12 cellular contexts compared by ENCODE assay signal in genomic region chr3:136734382-136735070, GRCh38. TPM values are rescaled to one million over a fixed set of nuclear protein-coding genes. Genes with fewer than 3 reads are reported as not detected.
A peak's percentile ranks its signal among the peaks of the same experiment; 100 is the strongest.
DNase-seq lines count a peak whose midpoint lies in the region; TF ChIP-seq lines count a peak whose summit lies in the region.
"Had no signal": no experiment of that assay in that cellular context is flagged by ENCODE, and none has a peak within 500 bp of the region (broad histone marks: within the 10 kb centered on the region; RNA-seq: fewer than 3 reads in every experiment).

No MANE protein-coding gene starts in this region.

- H3K9me3 ChIP-seq in right atrium auricular region = no peaks in the 10 kb centered on the region
- H3K9me3 ChIP-seq: thoracic aorta had no signal

- H3K36me3 Mint-ChIP-seq in nephron progenitor cell (ENCODE audit: low read depth) = peaks cover 33% of the 10 kb centered on the region

- H3K27ac ChIP-seq in substantia nigra (ENCODE audit: low read depth, low read length, poor library complexity, severe bottlenecking) (no peak overlapping the region), right atrium auricular region (no peak overlapping the region)
- H3K27ac ChIP-seq: thoracic aorta had no signal

- peak; percentile 9 for TF ChIP-seq CTCF in choroid plexus epithelial cell (conservative IDR thresholded peaks at IDR 0.05; ENCODE audit: low read depth, low read length)
- no peak for TF ChIP-seq CTCF in nephron progenitor cell (IDR thresholded peaks at IDR 0.05)
- no peak for TF ChIP-seq CTCF in right atrium auricular region (IDR thresholded peaks at IDR 0.05)

- H3K4me1 ChIP-seq in right atrium auricular region = peaks cover 0 to 25% of the 10 kb centered on the region in 2 donors

- no peak overlapping the region for H3K4me3 ChIP-seq in choroid plexus epithelial cell (ENCODE audit: low read depth, low read length)
- no peak overlapping the region for H3K4me3 ChIP-seq in right atrium auricular region
- H3K4me3 ChIP-seq: thoracic aorta had no signal

- H3K27me3 ChIP-seq in right atrium auricular region = no peaks in the 10 kb centered on the region

- peak; percentile 21 for DNase-seq in activated CD8-positive, alpha-beta memory T cell treated with anti-CD3 and anti-CD28 coated beads, Interleukin-2, amount 50 U/mL, for 4 hours
- no peak for DNase-seq in activated CD8-positive, alpha-beta memory T cell treated with anti-CD3 and anti-CD28 coated beads for 24 hours
- DNase-seq in NAMALWA (ENCODE audit: low spot score) (peak; percentile 32), choroid plexus epithelial cell (ENCODE audit: low read depth) (no peak), nephron progenitor cell (no peak), substantia nigra (lab: John Stamatoyannopoulos, UW) (no peak), NCI-H2081 (lab: John Stamatoyannopoulos, UW) (no peak), right atrium auricular region (ENCODE audit: low spot score) (no peak)
- DNase-seq: activated naive CD8-positive, alpha-beta T cell treated with anti-CD3 and anti-CD28 coated beads, Interleukin-2, amount 10 ng/mL, durations not matched to agents 7 days and 5 days; GF-D8; kidney had no signal

- H3K9me3 Mint-ChIP-seq in nephron progenitor cell = no peaks in the 10 kb centered on the region
- H3K9me3 Mint-ChIP-seq: activated naive CD8-positive, alpha-beta T cell treated with anti-CD3 and anti-CD28 coated beads, Interleukin-2, amount 10 ng/mL, durations not matched to agents 7 days and 5 days had no signal

- no peak overlapping the region for H3K4me3 Mint-ChIP-seq in nephron progenitor cell
- H3K4me3 Mint-ChIP-seq: activated naive CD8-positive, alpha-beta T cell treated with anti-CD3 and anti-CD28 coated beads, Interleukin-2, amount 10 ng/mL, durations not matched to agents 7 days and 5 days had no signal

- peak overlapping the region; percentile 33 for H3K27ac Mint-ChIP-seq in nephron progenitor cell
- H3K27ac Mint-ChIP-seq: activated naive CD8-positive, alpha-beta T cell treated with anti-CD3 and anti-CD28 coated beads, Interleukin-2, amount 10 ng/mL, durations not matched to agents 7 days and 5 days had no signal

- no peaks in the 10 kb centered on the region for H3K27me3 Mint-ChIP-seq in nephron progenitor cell (ENCODE audit: low read depth, poor library complexity)
- H3K27me3 Mint-ChIP-seq: activated naive CD8-positive, alpha-beta T cell treated with anti-CD3 and anti-CD28 coated beads, Interleukin-2, amount 10 ng/mL, durations not matched to agents 7 days and 5 days had no signal

- H3K4me1 Mint-ChIP-seq in nephron progenitor cell = peaks cover 18% of the 10 kb centered on the region

- H3K36me3 ChIP-seq in right atrium auricular region = no peaks in the 10 kb centered on the region
- H3K36me3 ChIP-seq: thoracic aorta had no signal

RNA-seq across cellular contexts. Expression of gene STAG1, which starts 17.7 kb away (rescaled TPM):
- 10 to 100 TPM; 16.5 to 24.8 TPM for total RNA-seq in right atrium auricular region

Comparison
In these comparisons a context has a peak if more than half of its experiments do, and no peak if none do; other contexts are left out.
1. DNase-seq: peak in activated CD8-positive, alpha-beta memory T cell treated with anti-CD3 and anti-CD28 coated beads, Interleukin-2, amount 50 U/mL, for 4 hours (single experiment) and NAMALWA (single experiment); none in activated CD8-positive, alpha-beta memory T cell treated with anti-CD3 and anti-CD28 coated beads for 24 hours (single experiment), choroid plexus epithelial cell (single experiment), nephron progenitor cell (single experiment), substantia nigra (0 of 49), NCI-H2081 (0 of 2) and right atrium auricular region (single experiment).